In genomic region chr19:1474011-1474764, GRCh38 we compare ENCODE assay signal across 17 cellular contexts. TPM values are rescaled to one million over a fixed set of nuclear protein-coding genes. Genes with fewer than 3 reads are reported as not detected.
DNase-seq lines count a peak whose midpoint lies in the region.
"Had no signal": no experiment of that assay in that cellular context is flagged by ENCODE, and none has a peak within 500 bp of the region (broad histone marks: within the 10 kb centered on the region; RNA-seq: fewer than 3 reads in every experiment).

No MANE protein-coding gene starts in this region.

- DNase-seq in C1 segment of cervical spinal cord (lab: John Stamatoyannopoulos, UW): peak in 12 of 14 donors; percentile 31 to 82 (median 55)
- peak; percentile 46 for DNase-seq in M059J (ENCODE audit: low read depth)
- peak; percentile 18 for DNase-seq in epidermal melanocyte (ENCODE audit: insufficient read length, low spot score)
- peak; percentile 44 for DNase-seq in myocyte (ENCODE audit: low read depth)
- DNase-seq in NCI-H1694 (lab: John Stamatoyannopoulos, UW): no peak
- no peak for DNase-seq in activated CD4-positive, alpha-beta T cell treated with anti-CD3 and anti-CD28 coated beads, Interleukin-2, amount 50 U/mL, for 1 hour
- no peak for DNase-seq in activated CD4-positive, CD25-positive, alpha-beta regulatory T cell (lab: John Stamatoyannopoulos, UW)
- no peak for DNase-seq in activated CD4-positive, alpha-beta T cell treated with anti-CD3 and anti-CD28 coated beads for 1 hour
- DNase-seq: activated CD4-positive, alpha-beta T cell treated with anti-CD3 and anti-CD28 coated beads, Interleukin-2, amount 50 U/mL, for 4 hours; activated naive CD8-positive, alpha-beta T cell treated with anti-CD3 and anti-CD28 coated beads, Interleukin-2, amount 10 ng/mL, durations not matched to agents 7 days and 5 days; activated T-cell treated with anti-CD3 and anti-CD28 coated beads, Interleukin-2, amount 50 U/mL, for 24 hours; effector memory CD4-positive, alpha-beta T cell; NCI-H1105; NCI-H748 treated with DMSO at 0.1 percent for 48 hours; Peyer's patch; sigmoid colon; stimulated activated CD4-positive, alpha-beta T cell treated with anti-CD3 and anti-CD28 coated beads, Interleukin-1b, Interleukin-23, amount 100 ng/mL, for 48 hours had no signal

RNA-seq across cellular contexts. Expression of gene C19orf25, which starts 4.8 kb away (rescaled TPM):
- total RNA-seq in M059J (2014; rRNA removed; shearing (Covaris generic)): 35.6 and 47.7 TPM in 2 replicates
- total RNA-seq in myocyte: 37.6 and 53.1 TPM in 2 replicates
- 31.9 TPM for polyA plus RNA-seq in myocyte (2012)

RNA-seq across cellular contexts. Expression of gene PCSK4, which starts 16.0 kb away (rescaled TPM):
- total RNA-seq in M059J (2014; rRNA removed; shearing (Covaris generic)): 0.96 TPM in 1 of 2 replicates, not detected in the other
- total RNA-seq in myocyte: 7.1 and 8.5 TPM in 2 replicates
- polyA plus RNA-seq in myocyte (2012): 3.9 TPM

RNA-seq across cellular contexts. Expression of gene REEP6, which starts 16.8 kb away (rescaled TPM):
- 5.2 and 6.3 TPM in 2 replicates for total RNA-seq in M059J (2014; rRNA removed; shearing (Covaris generic))
- total RNA-seq in myocyte: 4.3 and 7.4 TPM in 2 replicates
- 3.6 TPM for polyA plus RNA-seq in myocyte (2012)

RNA-seq across cellular contexts. Expression of gene APC2, which starts 24.3 kb away (rescaled TPM):
- 0.49 TPM in 1 of 2 replicates, not detected in the other for total RNA-seq in M059J (2014; rRNA removed; shearing (Covaris generic))
- total RNA-seq in myocyte: 0.53 and 1.9 TPM in 2 replicates
- 0.63 TPM for polyA plus RNA-seq in myocyte (2012)

RNA-seq across cellular contexts. Expression of gene RPS15, which starts 36.0 kb away (rescaled TPM):
- 1,527 and 2,021 TPM in 2 replicates for total RNA-seq in M059J (2014; rRNA removed; shearing (Covaris generic))
- total RNA-seq in myocyte: 1,600 and 2,923 TPM in 2 replicates
- polyA plus RNA-seq in myocyte (2012): 1,451 TPM

Comparison
In these comparisons a context has a peak if more than half of its experiments do, and no peak if none do; other contexts are left out.
1. DNase-seq: peak in C1 segment of cervical spinal cord (12 of 14), M059J (single experiment), epidermal melanocyte (single experiment) and myocyte (single experiment); none in NCI-H1694 (single experiment), activated CD4-positive, alpha-beta T cell treated with anti-CD3 and anti-CD28 coated beads, Interleukin-2, amount 50 U/mL, for 1 hour (single experiment), activated CD4-positive, CD25-positive, alpha-beta regulatory T cell (0 of 4) and activated CD4-positive, alpha-beta T cell treated with anti-CD3 and anti-CD28 coated beads for 1 hour (single experiment).